In genomic region chr13:52565324-52565723, GRCh38 we compare ENCODE assay signal across 8 cellular contexts.
DNase-seq lines count a peak whose midpoint lies in the region; ATAC-seq, FAIRE-seq and TF ChIP-seq lines count a peak whose summit lies in the region.
"Not testable (repeated sequence)": the region's sequence is repeated elsewhere in the genome, so short reads cannot be mapped to it uniquely, and the experiment has no call there.

No MANE protein-coding gene starts in this region.

- not testable (repeated sequence) for H4K20me1 ChIP-seq in astrocyte (ENCODE audit: insufficient read depth, low read length)

- not testable (repeated sequence) for H3K27ac Mint-ChIP-seq in astrocyte (ENCODE audit: unreplicated experiment)

- not testable (repeated sequence) for H2AFZ ChIP-seq in astrocyte (ENCODE audit: low read depth, low read length)

- TF ChIP-seq CTCF in astrocyte (IDR thresholded peaks at IDR 0.05; ENCODE audit: insufficient read depth, low read depth, low read length) = not testable (repeated sequence)

- H3K4me1 ChIP-seq in astrocyte (ENCODE audit: insufficient read depth, low read length) = not testable (repeated sequence)

- not testable (repeated sequence) for H3K27me3 ChIP-seq in astrocyte (ENCODE audit: insufficient read depth, low read length)

- H3K4me1 Mint-ChIP-seq in astrocyte (ENCODE audit: low read depth, unreplicated experiment) = not testable (repeated sequence)

- not testable (repeated sequence) for H3K36me3 ChIP-seq in astrocyte (ENCODE audit: insufficient read depth, low read length)

- not testable (repeated sequence) for H3K27me3 Mint-ChIP-seq in astrocyte (ENCODE audit: low read depth, unreplicated experiment)

- peak; percentile 58 for FAIRE-seq in astrocyte (lab: Jason Lieb, UNC)

- ATAC-seq in GM18499 (IDR thresholded peaks at IDR 0.05; ENCODE audit: insufficient read depth, unreplicated experiment) = peak; percentile 74
- peak; percentile 84 for ATAC-seq in GM18873 (IDR thresholded peaks at IDR 0.05; ENCODE audit: low FRiP score, unreplicated experiment)
- ATAC-seq in GM19455 (IDR thresholded peaks at IDR 0.05; ENCODE audit: unreplicated experiment) = peak; percentile 80
- ATAC-seq in GM21717 (IDR thresholded peaks at IDR 0.05; ENCODE audit: unreplicated experiment) = peak; percentile 80
- peak; percentile 93 for ATAC-seq in HG02852 (IDR thresholded peaks at IDR 0.05; ENCODE audit: unreplicated experiment)
- peak; percentile 79 for ATAC-seq in HG03103 (IDR thresholded peaks at IDR 0.05; ENCODE audit: low read depth, unreplicated experiment)
- ATAC-seq in HG03460 (IDR thresholded peaks at IDR 0.05; ENCODE audit: unreplicated experiment) = peak; percentile 63

- H3K9ac ChIP-seq in astrocyte (ENCODE audit: low read length) = not testable (repeated sequence)

- not testable (repeated sequence) for H3K9me3 Mint-ChIP-seq in astrocyte (ENCODE audit: unreplicated experiment)

- H3K4me3 ChIP-seq in astrocyte (ENCODE audit: insufficient read depth, low read depth, low read length) = not testable (repeated sequence)

- H3K9me3 ChIP-seq in astrocyte (ENCODE audit: insufficient read depth, low read depth, low read length) = not testable (repeated sequence)

- not testable (repeated sequence) for DNase-seq in astrocyte (ENCODE audit: low read depth)

- not testable (repeated sequence) for H3K4me3 Mint-ChIP-seq in astrocyte (ENCODE audit: unreplicated experiment)

- H3K27ac ChIP-seq in astrocyte (ENCODE audit: low read depth, low read length) = not testable (repeated sequence)

- not testable (repeated sequence) for H3K4me2 ChIP-seq in astrocyte (ENCODE audit: low read length)

- H3K36me3 Mint-ChIP-seq in astrocyte (ENCODE audit: low read depth, unreplicated experiment) = not testable (repeated sequence)

- not testable (repeated sequence) for H3K79me2 ChIP-seq in astrocyte (ENCODE audit: insufficient read depth, low read length)
